In genomic region chr19:37982655-37983054, GRCh38 we compare ENCODE assay signal across 15 cellular contexts.
"Had no signal": no experiment of that assay in that cellular context is flagged by ENCODE, and none has a peak within 500 bp of the region (broad histone marks: within the 10 kb centered on the region; RNA-seq: fewer than 3 reads in every experiment).

No MANE protein-coding gene starts in this region.

- H3K27ac ChIP-seq: heart right ventricle, left lung, ovary had no signal

- H3K9me3 Mint-ChIP-seq: activated naive CD8-positive, alpha-beta T cell treated with anti-CD3 and anti-CD28 coated beads for 36 hours; activated T-cell treated with anti-CD3 and anti-CD28 coated beads, Interleukin-2, amount 50 U/mL, for 4 hours; neural crest cell; stimulated activated naive CD8-positive, alpha-beta T cell treated with anti-CD3 and anti-CD28 coated beads, Interleukin-15, amount 100 ng/mL, for 72 hours had no signal

- H3K9me3 ChIP-seq: heart right ventricle, left lung, ovary had no signal

- DNase-seq: activated CD4-positive, alpha-beta T cell treated with anti-CD3 and anti-CD28 coated beads, Interleukin-2, amount 50 U/mL, for 48 hours; activated CD4-positive, CD25-positive, alpha-beta regulatory T cell treated with anti-CD3 and anti-CD28 coated beads, Interleukin-2, amount 50 U/mL, for 72 hours; activated CD8-positive, alpha-beta memory T cell treated with anti-CD3 and anti-CD28 coated beads, Interleukin-2, amount 10 ng/mL, durations not matched to agents 7 days and 5 days; activated gamma-delta T cell treated with Interleukin-2 at 50 U/mL for 16 hours; activated naive CD8-positive, alpha-beta T cell treated with anti-CD3 and anti-CD28 coated beads for 36 hours; activated T-cell treated with anti-CD3 and anti-CD28 coated beads, Interleukin-2, amount 50 U/mL, for 4 hours; anterior cingulate cortex; foreskin melanocyte; heart right ventricle; left lung; ovary; stimulated activated CD4-positive, alpha-beta T cell treated with anti-CD3 and anti-CD28 coated beads, Interleukin-15, amount 100 ng/mL, for 24 hours; stimulated activated CD4-positive, alpha-beta T cell treated with anti-CD3 and anti-CD28 coated beads, Interleukin-4, amount 100 ng/mL, for 24 hours; stimulated activated naive CD8-positive, alpha-beta T cell treated with anti-CD3 and anti-CD28 coated beads, Interleukin-15, amount 100 ng/mL, for 72 hours had no signal

- H3K36me3 Mint-ChIP-seq: activated CD8-positive, alpha-beta memory T cell treated with anti-CD3 and anti-CD28 coated beads, Interleukin-2, amount 10 ng/mL, durations not matched to agents 7 days and 5 days; activated naive CD8-positive, alpha-beta T cell treated with anti-CD3 and anti-CD28 coated beads for 36 hours had no signal

- H3K27ac Mint-ChIP-seq: activated CD8-positive, alpha-beta memory T cell treated with anti-CD3 and anti-CD28 coated beads, Interleukin-2, amount 10 ng/mL, durations not matched to agents 7 days and 5 days; activated naive CD8-positive, alpha-beta T cell treated with anti-CD3 and anti-CD28 coated beads for 36 hours; stimulated activated naive CD8-positive, alpha-beta T cell treated with anti-CD3 and anti-CD28 coated beads, Interleukin-15, amount 100 ng/mL, for 72 hours had no signal

- H3K4me3 Mint-ChIP-seq: activated CD8-positive, alpha-beta memory T cell treated with anti-CD3 and anti-CD28 coated beads, Interleukin-2, amount 10 ng/mL, durations not matched to agents 7 days and 5 days; activated naive CD8-positive, alpha-beta T cell treated with anti-CD3 and anti-CD28 coated beads for 36 hours; activated T-cell treated with anti-CD3 and anti-CD28 coated beads, Interleukin-2, amount 50 U/mL, for 4 hours; neural crest cell; stimulated activated naive CD8-positive, alpha-beta T cell treated with anti-CD3 and anti-CD28 coated beads, Interleukin-15, amount 100 ng/mL, for 72 hours had no signal

- H3K4me3 ChIP-seq: heart right ventricle, left lung, ovary had no signal

- H3K27me3 Mint-ChIP-seq: activated CD8-positive, alpha-beta memory T cell treated with anti-CD3 and anti-CD28 coated beads, Interleukin-2, amount 10 ng/mL, durations not matched to agents 7 days and 5 days; activated naive CD8-positive, alpha-beta T cell treated with anti-CD3 and anti-CD28 coated beads for 36 hours; stimulated activated naive CD8-positive, alpha-beta T cell treated with anti-CD3 and anti-CD28 coated beads, Interleukin-15, amount 100 ng/mL, for 72 hours had no signal

- H3K36me3 ChIP-seq: heart right ventricle, left lung, ovary had no signal

- H3K27me3 ChIP-seq: heart right ventricle, left lung, ovary had no signal
